12 cellular contexts compared by ENCODE assay signal in the genomic region with DNA sequence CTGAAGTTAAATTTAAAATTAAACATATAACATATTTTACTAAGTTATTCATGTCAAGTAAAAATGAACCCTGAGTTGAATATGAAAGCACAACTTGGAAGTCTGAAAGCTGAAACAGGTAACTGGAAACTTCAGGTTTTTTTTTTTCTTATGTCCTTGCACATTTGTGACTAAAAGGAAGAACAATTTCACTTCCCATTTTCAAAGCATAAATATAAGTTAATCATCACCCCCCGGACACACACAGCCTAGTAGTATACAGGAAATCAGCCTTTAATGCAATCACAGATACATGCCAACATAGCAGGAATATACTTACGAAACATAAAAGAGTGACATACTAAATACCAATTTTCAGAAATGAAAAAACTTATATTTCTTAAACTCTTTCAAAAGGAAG.
A peak's percentile ranks its signal among the peaks of the same experiment; 100 is the strongest.
DNase-seq lines count a peak whose midpoint lies in the region; ATAC-seq and TF ChIP-seq lines count a peak whose summit lies in the region.
"Had no signal": no experiment of that assay in that cellular context is flagged by ENCODE, and none has a peak within 500 bp of the region (broad histone marks: within the 10 kb centered on the region; RNA-seq: fewer than 3 reads in every experiment).

No MANE protein-coding gene starts in this region.

- no peaks in the 10 kb centered on the region for H3K4me1 Mint-ChIP-seq in glutamatergic neuron (ENCODE audit: low read depth, unreplicated experiment)
- no peaks in the 10 kb centered on the region for H3K4me1 Mint-ChIP-seq in Calu3 (ENCODE audit: low read depth, unreplicated experiment)

- TF ChIP-seq POLR2A in upper lobe of left lung (IDR thresholded peaks at IDR 0.05): no peak

- peak; percentile 92 for ATAC-seq in GM19455 (IDR thresholded peaks at IDR 0.05; ENCODE audit: unreplicated experiment)
- ATAC-seq in HG03025 (IDR thresholded peaks at IDR 0.05; ENCODE audit: low FRiP score, unreplicated experiment): peak; percentile 98
- no peak for ATAC-seq in upper lobe of left lung (ENCODE audit: low FRiP score in 2 of 2)
- ATAC-seq in sciatic nerve: no peak
- ATAC-seq: HCT116 had no signal

- H3K4me1 ChIP-seq in upper lobe of left lung: no peaks in the 10 kb centered on the region

- H3K4me3 ChIP-seq in GM12865 (ENCODE audit: low read depth, low read length) (no peak overlapping the region), upper lobe of left lung (no peak overlapping the region)

- H3K4me3 Mint-ChIP-seq in glutamatergic neuron (ENCODE audit: unreplicated experiment) (no peak overlapping the region), Calu3 (ENCODE audit: low read depth, unreplicated experiment) (no peak overlapping the region)
- H3K4me3 Mint-ChIP-seq: CD4-positive, alpha-beta memory T cell had no signal

- no peaks in the 10 kb centered on the region for H3K36me3 ChIP-seq in upper lobe of left lung

- no peak overlapping the region for H3K27ac ChIP-seq in upper lobe of left lung

- 53 to 62% methylated on average over 2 of the region's 2 CpGs for WGBS in upper lobe of left lung, 2 donors

- H3K27ac Mint-ChIP-seq in glutamatergic neuron (ENCODE audit: unreplicated experiment): no peak overlapping the region
- H3K27ac Mint-ChIP-seq in Calu3 (ENCODE audit: unreplicated experiment): no peak overlapping the region

- DNase-seq in GM12865 (ENCODE audit: low read depth) (peak; percentile 67), NOMO-1 (lab: John Stamatoyannopoulos, UW; ENCODE audit: unreplicated experiment in 2 of 2) (peak; percentile 51 to 68), glutamatergic neuron (no peak), Calu3 (no peak), upper lobe of left lung (no peak), sciatic nerve (ENCODE audit: low spot score) (no peak)
- DNase-seq: CD4-positive, alpha-beta memory T cell; kidney glomerular epithelial cell; NCI-H2081 had no signal

- TF ChIP-seq CTCF in GM12865 (IDR thresholded peaks at IDR 0.05; ENCODE audit: insufficient read depth, low read depth, low read length, missing control alignments): no peak
- TF ChIP-seq CTCF in glutamatergic neuron (IDR thresholded peaks at IDR 0.05; ENCODE audit: partially characterized antibody, unreplicated experiment): no peak
- no peak for TF ChIP-seq CTCF in Calu3 (IDR thresholded peaks at IDR 0.05; ENCODE audit: unreplicated experiment)
- no peak for TF ChIP-seq CTCF in upper lobe of left lung (IDR thresholded peaks at IDR 0.05)

- no TSS peak for BruUV-seq in Calu3 (replicated peaks; lab: Mats Ljungman, UMichigan)

- no peaks in the 10 kb centered on the region for H3K9me3 ChIP-seq in upper lobe of left lung

- TF ChIP-seq EP300 in upper lobe of left lung (IDR thresholded peaks at IDR 0.05): no peak

- H3K27me3 Mint-ChIP-seq in glutamatergic neuron (ENCODE audit: unreplicated experiment) (no peaks in the 10 kb centered on the region), Calu3 (ENCODE audit: unreplicated experiment) (no peaks in the 10 kb centered on the region)
- H3K27me3 Mint-ChIP-seq: CD4-positive, alpha-beta memory T cell had no signal

- H3K36me3 Mint-ChIP-seq in glutamatergic neuron (ENCODE audit: unreplicated experiment) (no peaks in the 10 kb centered on the region), Calu3 (ENCODE audit: insufficient read depth, unreplicated experiment) (no peaks in the 10 kb centered on the region)

- CTCF ChIA-PET in Calu3 (lab: Charles Lee): no interaction called here

- H3K27me3 ChIP-seq in upper lobe of left lung: no peaks in the 10 kb centered on the region

- intact Hi-C loops in Calu3 (cut with micrococcal nuclease; ENCODE audit: unreplicated experiment) (no loop called here), sciatic nerve (cut with DNase I) (no loop called here)

- H3K9me3 Mint-ChIP-seq in glutamatergic neuron (ENCODE audit: unreplicated experiment) (no peaks in the 10 kb centered on the region), Calu3 (ENCODE audit: low read depth, unreplicated experiment) (no peaks in the 10 kb centered on the region)
- H3K9me3 Mint-ChIP-seq: CD4-positive, alpha-beta memory T cell had no signal

Comparison
In these comparisons a context has a peak if more than half of its experiments do, and no peak if none do; other contexts are left out.
1. DNase-seq: peak in GM12865 (single experiment) and NOMO-1 (2 of 2); none in glutamatergic neuron (single experiment), Calu3 (single experiment), upper lobe of left lung (0 of 2) and sciatic nerve (single experiment).
2. ATAC-seq: peak in GM19455 (single experiment) and HG03025 (single experiment); none in upper lobe of left lung (0 of 2) and sciatic nerve (single experiment).